ENCODE assay signal across 8 cellular contexts in the genomic region with DNA sequence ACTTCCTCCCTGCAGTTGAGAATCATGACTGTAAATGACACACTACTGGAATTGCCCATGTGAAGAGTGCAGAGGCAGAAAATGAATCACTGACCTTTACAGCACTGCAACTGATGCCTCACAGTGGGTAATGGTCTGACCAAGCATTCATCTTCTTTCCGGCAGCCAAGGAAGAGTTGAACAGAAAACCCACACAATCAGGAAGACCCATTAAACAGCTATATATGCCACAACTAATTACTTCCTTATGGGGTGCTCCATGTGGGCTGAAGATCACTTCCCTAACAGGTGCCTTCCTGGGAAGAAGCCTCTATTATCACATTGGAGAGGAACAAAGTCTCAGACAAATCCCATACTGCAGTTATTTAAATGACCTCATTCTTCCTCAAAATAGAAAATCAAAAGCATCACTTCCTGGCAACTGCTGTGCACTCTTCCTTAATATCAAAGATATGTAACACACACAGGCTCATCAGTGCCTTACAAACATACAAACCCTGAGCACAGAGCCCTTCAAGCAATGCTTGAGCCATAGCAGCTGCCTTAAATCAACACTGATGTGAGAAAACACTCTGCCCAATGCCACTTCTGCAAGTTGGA. TPM values are rescaled to one million over a fixed set of nuclear protein-coding genes. Genes with fewer than 3 reads are reported as not detected.
DNase-seq lines count a peak whose midpoint lies in the region; ATAC-seq, FAIRE-seq and TF ChIP-seq lines count a peak whose summit lies in the region.

No MANE protein-coding gene starts in this region.

- TF ChIP-seq POLR2A in GM12891 (IDR thresholded peaks at IDR 0.05; ENCODE audit: low read depth, low read length), result no peak

- DNase-seq in GM12891 (ENCODE audit: insufficient read length, low spot score) (no peak), NCI-H226 (peak; percentile 9), fibroblast of peridontal ligament (ENCODE audit: extremely low read depth) (peak; percentile 75), iPS-NIHi7 (ENCODE audit: extremely low spot score) (no peak), NCI-H128 (lab: John Stamatoyannopoulos, UW; ENCODE audit: unreplicated experiment) (no peak), NCI-H1105 (lab: John Stamatoyannopoulos, UW) (no peak)
- DNase-seq in NK-92 treated with Interleukin-12 subunit alpha and Interleukin-12 subunit beta, amount 100 ng/mL, for 24 hours (lab: John Stamatoyannopoulos, UW), result no peak

- peak; percentile 92 for FAIRE-seq in GM12891 (lab: Jason Lieb, UNC)

- ATAC-seq in GM21825 (IDR thresholded peaks at IDR 0.05; ENCODE audit: unreplicated experiment), result peak; percentile 47

TF ChIP-seq in GM12891, 5 proteins besides CTCF, POLR2A, EP300 and RAD21:
- TF ChIP-seq POLR2AphosphoS5 (IDR thresholded peaks at IDR 0.05; ENCODE audit: low read depth, low read length) (no peak), SPI1 (IDR thresholded peaks at IDR 0.05; ENCODE audit: low read depth, low read length) (peak; percentile 68), TAF1 (IDR thresholded peaks at IDR 0.05; ENCODE audit: low read depth, low read length) (no peak)
TF ChIP-seq in GM12891: peak in this region for 1.

RNA-seq across cellular contexts. Expression of gene RUBCNL, which starts 45.8 kb away (rescaled TPM):
- polyA plus RNA-seq in GM12891 (2012; ENCODE audit: low read depth, missing spikeins), result 14.8 TPM

Comparison
In these comparisons a context has a peak if more than half of its experiments do, and no peak if none do; other contexts are left out.
1. DNase-seq: peak in NCI-H226 (single experiment) and fibroblast of peridontal ligament (single experiment); none in GM12891 (single experiment), iPS-NIHi7 (single experiment), NCI-H128 (single experiment), NCI-H1105 (single experiment) and NK-92 treated with Interleukin-12 subunit alpha and Interleukin-12 subunit beta, amount 100 ng/mL, for 24 hours (single experiment).